ENCODE assay signal across 8 cellular contexts in the genomic region with DNA sequence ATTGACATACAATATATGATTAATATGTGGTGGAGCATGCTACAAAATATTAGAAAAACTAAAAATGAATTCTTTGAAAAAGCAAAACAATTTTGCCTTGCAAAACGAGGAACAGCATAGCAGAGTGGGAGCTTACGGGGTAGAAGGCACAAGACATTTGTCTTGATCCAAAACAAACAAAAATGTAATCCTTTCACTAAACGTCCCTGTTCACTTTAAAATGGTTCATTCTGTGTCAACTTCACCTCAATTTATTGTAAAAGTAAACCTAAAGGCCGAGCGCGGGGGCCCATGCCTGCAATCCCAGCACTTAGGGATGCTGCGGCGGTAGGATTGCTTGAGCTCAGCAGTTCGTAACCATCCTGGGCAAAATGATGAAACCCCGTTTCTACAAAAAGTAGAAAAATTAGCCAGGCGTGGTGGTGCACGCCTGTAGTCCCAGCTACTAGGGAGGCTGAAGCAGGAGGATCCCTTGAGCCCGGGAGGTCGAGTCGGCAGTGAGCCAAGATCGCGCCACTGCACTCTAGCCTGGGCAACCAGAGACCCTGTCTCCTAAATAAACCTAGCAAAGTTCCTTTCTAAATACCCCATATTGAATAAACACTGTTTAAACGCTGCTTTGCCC. TPM values are rescaled to one million over a fixed set of nuclear protein-coding genes. Genes with fewer than 3 reads are reported as not detected.
DNase-seq lines count a peak whose midpoint lies in the region; ATAC-seq and TF ChIP-seq lines count a peak whose summit lies in the region.
"Had no signal": no experiment of that assay in that cellular context is flagged by ENCODE, and none has a peak within 500 bp of the region (broad histone marks: within the 10 kb centered on the region; RNA-seq: fewer than 3 reads in every experiment).

No MANE protein-coding gene starts in this region.

- H3F3A ChIP-seq in SU-DHL-6 (ENCODE audit: insufficient read depth), result peaks cover 68% of the 10 kb centered on the region

- DNase-seq in fibroblast of the aortic adventitia (ENCODE audit: low read depth) (no peak), UCSD-AML1 (lab: John Stamatoyannopoulos, UW; ENCODE audit: unreplicated experiment) (no peak), mesenteric fat pad (ENCODE audit: low spot score) (no peak)
- DNase-seq: activated effector memory CD4-positive, alpha-beta T cell treated with Interleukin-2 at 50 U/mL for 16 hours had no signal

- CTCF ChIA-PET in HEK293 (lab: Yijun Ruan, JAX), result interaction anchor here (0.6 to 1.2 kb wide), 4 partner anchors 67 to 134 kb away, joined by 3 to 4 read pairs (median 4); no protein-coding TSS in a partner anchor

- H3K36me3 ChIP-seq in HEK293 (ENCODE audit: control insufficient read depth in 2 of 2, insufficient read depth in 1 of 2, low read length in 2 of 2) (no peaks in the 10 kb centered on the region), SU-DHL-6 (ENCODE audit: low read length) (no peaks in the 10 kb centered on the region), skeletal muscle satellite cell (ENCODE audit: insufficient read depth, low read length) (no peaks in the 10 kb centered on the region)

- H3K9me2 ChIP-seq in SU-DHL-6 (replicated peaks; ENCODE audit: insufficient read depth, low read length), result no peaks in the 10 kb centered on the region

- H3K79me2 ChIP-seq in SU-DHL-6 (ENCODE audit: insufficient read depth, low read length), result peaks cover 23% of the 10 kb centered on the region

- peak overlapping the region; percentile 96 for H3K9ac ChIP-seq in SU-DHL-6 (ENCODE audit: low read length)
- H3K9ac ChIP-seq in skeletal muscle satellite cell (ENCODE audit: low read depth, low read length), result peak overlapping the region; percentile 100

- POLR2A ChIA-PET in HEK293 (lab: Yijun Ruan, JAX), result interaction anchor here (3.8 kb wide), 1 partner anchor 10 kb away, joined by 41 read pairs; no protein-coding TSS in a partner anchor

- H3K27me3 ChIP-seq in SU-DHL-6 (ENCODE audit: low read length), result no peaks in the 10 kb centered on the region
- H3K27me3 ChIP-seq in skeletal muscle satellite cell (ENCODE audit: control insufficient read depth, insufficient read depth, low read length), result no peaks in the 10 kb centered on the region

- H3K9me3 ChIP-seq in HEK293 (ENCODE audit: control insufficient read depth, insufficient read depth, low read depth, low read length) (no peaks in the 10 kb centered on the region), SU-DHL-6 (ENCODE audit: insufficient read depth, low read length) (no peaks in the 10 kb centered on the region), skeletal muscle satellite cell (replicated peaks; ENCODE audit: low read length) (no peaks in the 10 kb centered on the region)

- H3K27ac ChIP-seq in HEK293 (ENCODE audit: extremely low read depth, low read depth, low read length) (no peak overlapping the region), SU-DHL-6 (ENCODE audit: low read depth, low read length) (peak overlapping the region; percentile 100)

- H2AFZ ChIP-seq in SU-DHL-6 (ENCODE audit: low read depth, low read length, severe bottlenecking), result no peak overlapping the region

- ATAC-seq in HG03045 (IDR thresholded peaks at IDR 0.05; ENCODE audit: unreplicated experiment), result no peak

- no peak overlapping the region for H3K4me3 ChIP-seq in HEK293 (ENCODE audit: low read depth, low read length)
- peak overlapping the region; percentile 79 for H3K4me3 ChIP-seq in SU-DHL-6 (ENCODE audit: insufficient read depth, low read length, poor library complexity, severe bottlenecking)
- peak overlapping the region; percentile 81 for H3K4me3 ChIP-seq in fibroblast of the aortic adventitia (ENCODE audit: low read depth, low read length)
- peak overlapping the region; percentile 92 for H3K4me3 ChIP-seq in skeletal muscle satellite cell (ENCODE audit: low read length)

- H3K4me1 ChIP-seq in HEK293 (ENCODE audit: control insufficient read depth, insufficient read depth, low read length) (no peaks in the 10 kb centered on the region), skeletal muscle satellite cell (ENCODE audit: control insufficient read depth, insufficient read depth, low read length) (peaks cover 22% of the 10 kb centered on the region)

- H4K20me1 ChIP-seq in SU-DHL-6 (ENCODE audit: low read depth, low read length), result no peaks in the 10 kb centered on the region

- H3K4me2 ChIP-seq in SU-DHL-6 (ENCODE audit: low read depth, low read length, poor library complexity, severe bottlenecking) (peak overlapping the region; percentile 71), skeletal muscle satellite cell (ENCODE audit: low read length) (peak overlapping the region; percentile 85)

- no peak for TF ChIP-seq CTCF in HEK293 (tag by site-specific recombination; IDR thresholded peaks at IDR 0.05)
- no peak for TF ChIP-seq CTCF in SU-DHL-6 (IDR thresholded peaks at IDR 0.05; ENCODE audit: insufficient read depth, low read length, poor library complexity, severe bottlenecking)
- TF ChIP-seq CTCF in fibroblast of the aortic adventitia (IDR thresholded peaks at IDR 0.05; ENCODE audit: insufficient read depth, low read length), result no peak

TF ChIP-seq in HEK293, 187 proteins besides CTCF, POLR2A, EP300 and RAD21:
- TF ChIP-seq MZF1 (tag by site-specific recombination; IDR thresholded peaks at IDR 0.05; ENCODE audit: borderline replicate concordance), result peak; percentile 60; the same call in 1 of the 2 replicates
- TF ChIP-seq ZNF302 (tag by site-specific recombination; IDR thresholded peaks at IDR 0.05; ENCODE audit: low read depth), result no peak
- TF ChIP-seq ZNF266 (tag by site-specific recombination; IDR thresholded peaks at IDR 0.05; ENCODE audit: low read depth), result no peak
- TF ChIP-seq, protein P1, sequence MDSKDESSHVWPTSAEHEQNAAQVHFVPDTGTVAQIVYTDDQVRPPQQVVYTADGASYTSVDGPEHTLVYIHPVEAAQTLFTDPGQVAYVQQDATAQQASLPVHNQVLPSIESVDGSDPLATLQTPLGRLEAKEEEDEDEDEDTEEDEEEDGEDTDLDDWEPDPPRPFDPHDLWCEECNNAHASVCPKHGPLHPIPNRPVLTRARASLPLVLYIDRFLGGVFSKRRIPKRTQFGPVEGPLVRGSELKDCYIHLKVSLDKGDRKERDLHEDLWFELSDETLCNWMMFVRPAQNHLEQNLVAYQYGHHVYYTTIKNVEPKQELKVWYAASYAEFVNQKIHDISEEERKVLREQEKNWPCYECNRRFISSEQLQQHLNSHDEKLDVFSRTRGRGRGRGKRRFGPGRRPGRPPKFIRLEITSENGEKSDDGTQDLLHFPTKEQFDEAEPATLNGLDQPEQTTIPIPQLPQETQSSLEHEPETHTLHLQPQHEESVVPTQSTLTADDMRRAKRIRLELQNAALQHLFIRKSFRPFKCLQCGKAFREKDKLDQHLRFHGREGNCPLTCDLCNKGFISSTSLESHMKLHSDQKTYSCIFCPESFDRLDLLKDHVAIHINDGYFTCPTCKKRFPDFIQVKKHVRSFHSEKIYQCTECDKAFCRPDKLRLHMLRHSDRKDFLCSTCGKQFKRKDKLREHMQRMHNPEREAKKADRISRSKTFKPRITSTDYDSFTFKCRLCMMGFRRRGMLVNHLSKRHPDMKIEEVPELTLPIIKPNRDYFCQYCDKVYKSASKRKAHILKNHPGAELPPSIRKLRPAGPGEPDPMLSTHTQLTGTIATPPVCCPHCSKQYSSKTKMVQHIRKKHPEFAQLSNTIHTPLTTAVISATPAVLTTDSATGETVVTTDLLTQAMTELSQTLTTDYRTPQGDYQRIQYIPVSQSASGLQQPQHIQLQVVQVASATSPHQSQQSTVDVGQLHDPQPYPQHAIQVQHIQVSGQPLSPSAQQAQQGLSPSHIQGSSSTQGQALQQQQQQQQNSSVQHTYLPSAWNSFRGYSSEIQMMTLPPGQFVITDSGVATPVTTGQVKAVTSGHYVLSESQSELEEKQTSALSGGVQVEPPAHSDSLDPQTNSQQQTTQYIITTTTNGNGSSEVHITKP (tag by site-specific recombination; IDR thresholded peaks at IDR 0.05), result peak; percentile 43; the same call in 1 of the 2 replicates

RNA-seq across cellular contexts. Expression of a gene that starts 2.0 kb away (rescaled TPM):
- total RNA-seq in fibroblast of the aortic adventitia (ENCODE audit: low replicate concordance) (5.7 and 8.0 TPM in 2 replicates), mesenteric fat pad (7.0 TPM)
- 5.1 and 6.1 TPM in 2 replicates for total RNA-seq in skeletal muscle satellite cell (2012; rRNA removed)
